In genomic region chr4:45989775-45990174, GRCh38 we compare ENCODE assay signal across 3 cellular contexts.
TF ChIP-seq lines count a peak whose summit lies in the region.

No MANE protein-coding gene starts in this region.

TF ChIP-seq in A549, 52 proteins besides CTCF, POLR2A, EP300 and RAD21:
- peak; percentile 80 for TF ChIP-seq MAFK (IDR thresholded peaks at IDR 0.05; ENCODE audit: partially characterized antibody)
- no peak for TF ChIP-seq BCL3 (IDR thresholded peaks at IDR 0.05)
- no peak for TF ChIP-seq ZFP36 (IDR thresholded peaks at IDR 0.05; ENCODE audit: borderline replicate concordance, partially characterized antibody)
- TF ChIP-seq HES2 (IDR thresholded peaks at IDR 0.05) = no peak
- no peak for TF ChIP-seq KDM5A (IDR thresholded peaks at IDR 0.05)
- no peak for TF ChIP-seq SREBF2 (IDR thresholded peaks at IDR 0.05)
- no peak for TF ChIP-seq PHF8 (IDR thresholded peaks at IDR 0.05; ENCODE audit: borderline replicate concordance, low read depth)
- peak; percentile 80 for TF ChIP-seq NFE2L2 (conservative IDR thresholded peaks at IDR 0.05; ENCODE audit: low read length)
- TF ChIP-seq CHD4 (IDR thresholded peaks at IDR 0.05; ENCODE audit: borderline replicate concordance) = no peak
- no peak for TF ChIP-seq USF2 (IDR thresholded peaks at IDR 0.05)

TF ChIP-seq in IMR-90, 13 proteins besides CTCF, POLR2A, EP300 and RAD21:
- TF ChIP-seq CEBPB (IDR thresholded peaks at IDR 0.05; ENCODE audit: low read depth, low read length) (no peak), NFE2L2 (IDR thresholded peaks at IDR 0.05; ENCODE audit: low read depth, low read length) (peak; percentile 86), ELK1 (IDR thresholded peaks at IDR 0.05; ENCODE audit: borderline replicate concordance, low read depth, low read length) (no peak), MAFK (IDR thresholded peaks at IDR 0.05; ENCODE audit: low read depth, low read length) (peak; percentile 92)

TF ChIP-seq in H1, 55 proteins besides CTCF, POLR2A, EP300 and RAD21:
- TF ChIP-seq EGR1 (IDR thresholded peaks at IDR 0.05; ENCODE audit: borderline replicate concordance, low read depth, low read length) (no peak), TBP (IDR thresholded peaks at IDR 0.05; ENCODE audit: low read depth, low read length) (no peak), GTF2F1 (IDR thresholded peaks at IDR 0.05; ENCODE audit: borderline replicate concordance, low read depth, low read length) (no peak), MAFK (IDR thresholded peaks at IDR 0.05; ENCODE audit: low read depth, low read length) (peak; percentile 82), BACH1 (IDR thresholded peaks at IDR 0.05; ENCODE audit: low read length) (peak; percentile 76)
